11 cellular contexts compared by ENCODE assay signal in genomic region chr20:47133809-47134456, GRCh38.
DNase-seq lines count a peak whose midpoint lies in the region; ATAC-seq, FAIRE-seq and TF ChIP-seq lines count a peak whose summit lies in the region.
"Had no signal": no experiment of that assay in that cellular context is flagged by ENCODE, and none has a peak within 500 bp of the region (broad histone marks: within the 10 kb centered on the region; RNA-seq: fewer than 3 reads in every experiment).

No MANE protein-coding gene starts in this region.

- H3K4me1 ChIP-seq in A549 = peaks cover 33% of the 10 kb centered on the region
- H3K4me1 ChIP-seq in body of pancreas = no peaks in the 10 kb centered on the region

- DNase-seq in A549 (ENCODE audit: low read depth in 1 of 2, low spot score in 1 of 2) (peak; percentile 37 to 59), HK-2 (ENCODE audit: unreplicated experiment) (peak; percentile 44), amniotic epithelial cell (ENCODE audit: low read depth) (peak; percentile 85), hepatic stellate cell (ENCODE audit: low spot score) (peak; percentile 67), body of pancreas (no peak), NCI-H524 treated with DMSO at 0.1 percent for 48 hours (lab: John Stamatoyannopoulos, UW) (no peak)
- DNase-seq: effector memory CD4-positive, alpha-beta T cell; H7; NCI-H2107 had no signal

- peak; percentile 90 to 93 for ATAC-seq in A549
- ATAC-seq in body of pancreas = no peak
- no peak for ATAC-seq in HG03521 (IDR thresholded peaks at IDR 0.05; ENCODE audit: unreplicated experiment)
- ATAC-seq in GM18861 (IDR thresholded peaks at IDR 0.05; ENCODE audit: unreplicated experiment) = no peak

- FAIRE-seq in A549 (lab: Jason Lieb, UNC) = peak; percentile 68

- TF ChIP-seq POLR2A in A549 (IDR thresholded peaks at IDR 0.05; ENCODE audit: low read length) (no peak), body of pancreas (IDR thresholded peaks at IDR 0.05) (no peak)

- WGBS in A549 (ENCODE audit: missing lambda C conversion rate) = 70% methylated on average over 3 of the region's 3 CpGs
- 74 to 84% methylated on average over 3 of the region's 3 CpGs for WGBS in body of pancreas, 2 donors

- H3K4me2 ChIP-seq in A549 = peak overlapping the region; percentile 66

- 0 out of 5 replicates have a peak, but pooled peaks of 1 of the 2 experiments have one; percentile 22 for TF ChIP-seq RAD21 in A549 (conservative IDR thresholded peaks at IDR 0.05 in 1 of 2, IDR thresholded peaks at IDR 0.05 in 1 of 2)

- H3K36me3 ChIP-seq in body of pancreas (replicated peaks in 1 of 2; ENCODE audit: insufficient read depth in 1 of 2, low read depth in 2 of 2) = no peaks in the 10 kb centered on the region

- no peaks in the 10 kb centered on the region for H3K9me3 ChIP-seq in A549
- no peaks in the 10 kb centered on the region for H3K9me3 ChIP-seq in body of pancreas

- H3K27ac ChIP-seq in A549 (peak overlapping the region; percentile 77 to 91), body of pancreas (no peak overlapping the region)

- no peaks in the 10 kb centered on the region for H3K27me3 ChIP-seq in body of pancreas

- intact Hi-C loops in body of pancreas (cut with DNase I) = no loop called here

- peak in 1 of 2 experiments; percentile 32; a peak in 1 of 5 replicates for TF ChIP-seq EP300 in A549 (IDR thresholded peaks at IDR 0.05)

- H3K4me3 ChIP-seq in A549 = no peak overlapping the region
- H3K4me3 ChIP-seq in body of pancreas = no peak overlapping the region

- POLR2A ChIA-PET in A549 (lab: Yijun Ruan, JAX) = interaction anchor here (1.2 kb wide), 1 partner anchor 319 kb away, joined by 4 read pairs; no protein-coding TSS in a partner anchor

- TF ChIP-seq CTCF in A549 (IDR thresholded peaks at IDR 0.05) (no peak), body of pancreas (IDR thresholded peaks at IDR 0.05) (no peak)

- CTCF ChIA-PET in A549 (lab: Yijun Ruan, JAX) = interaction anchor here (0.8 to 1.6 kb wide), 6 partner anchors 9 to 380 kb away, joined by 3 to 4 read pairs (median 3); no protein-coding TSS in a partner anchor

TF ChIP-seq in A549, 52 proteins besides CTCF, POLR2A, EP300 and RAD21:
- no peak for TF ChIP-seq FOXS1 (CRISPR knock-in tag; IDR thresholded peaks at IDR 0.05)
- no peak for TF ChIP-seq EHF (CRISPR knock-in tag; IDR thresholded peaks at IDR 0.05)
- TF ChIP-seq, protein P1, sequence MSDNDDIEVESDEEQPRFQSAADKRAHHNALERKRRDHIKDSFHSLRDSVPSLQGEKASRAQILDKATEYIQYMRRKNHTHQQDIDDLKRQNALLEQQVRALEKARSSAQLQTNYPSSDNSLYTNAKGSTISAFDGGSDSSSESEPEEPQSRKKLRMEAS (IDR thresholded peaks at IDR 0.05) = peak; percentile 72
- 0 out of 2 replicates have a peak, but pooled peaks have one; percentile 15 for TF ChIP-seq JUNB (IDR thresholded peaks at IDR 0.05)
- TF ChIP-seq HOXB13 (CRISPR knock-in tag; IDR thresholded peaks at IDR 0.05; ENCODE audit: low read depth) = no peak
- peak; percentile 28; the same call in 1 of the 3 replicates for TF ChIP-seq SMC3 (IDR thresholded peaks at IDR 0.05)
- peak in 1 of 2 experiments; percentile 25; a peak in 1 of 5 replicates for TF ChIP-seq JUN (IDR thresholded peaks at IDR 0.05)
- peak; percentile 70 to 93 for TF ChIP-seq CEBPB (IDR thresholded peaks at IDR 0.05)

Comparison
In these comparisons a context has a peak if more than half of its experiments do, and no peak if none do; other contexts are left out.
1. ATAC-seq: peak in A549 (2 of 2); none in body of pancreas (single experiment), HG03521 (single experiment) and GM18861 (single experiment).
2. DNase-seq: peak in A549 (2 of 2), HK-2 (single experiment), amniotic epithelial cell (single experiment) and hepatic stellate cell (single experiment); none in body of pancreas (0 of 4) and NCI-H524 treated with DMSO at 0.1 percent for 48 hours (single experiment).
3. H3K27ac ChIP-seq: peak in A549 (2 of 2); none in body of pancreas (0 of 4).